Comparison of ENCODE assay signal across 8 cellular contexts in genomic region chr6:75735491-75736186, GRCh38. TPM values are rescaled to one million over a fixed set of nuclear protein-coding genes. Genes with fewer than 3 reads are reported as not detected.
DNase-seq lines count a peak whose midpoint lies in the region; ATAC-seq, FAIRE-seq and TF ChIP-seq lines count a peak whose summit lies in the region.

No MANE protein-coding gene starts in this region.

- no peak for TF ChIP-seq CTCF in bronchial epithelial cell (IDR thresholded peaks at IDR 0.05; ENCODE audit: insufficient read depth, low read length, severe bottlenecking)

- H3K36me3 ChIP-seq in bronchial epithelial cell (ENCODE audit: control insufficient read depth, insufficient read depth, low read length) = no peaks in the 10 kb centered on the region

- H3K36me3 Mint-ChIP-seq in activated CD4-positive, alpha-beta T cell treated with anti-CD3 and anti-CD28 coated beads, Interleukin-2, amount 10 ng/mL, durations not matched to agents 24 days and 14 days (ENCODE audit: low read depth) = no peaks in the 10 kb centered on the region
- no peaks in the 10 kb centered on the region for H3K36me3 Mint-ChIP-seq in activated CD4-positive, alpha-beta T cell treated with anti-CD3 and anti-CD28 coated beads for 36 hours (ENCODE audit: low read depth)

- no peaks in the 10 kb centered on the region for H3K27me3 ChIP-seq in bronchial epithelial cell (ENCODE audit: control insufficient read depth, insufficient read depth, low read length)

- intact Hi-C loops in activated CD4-positive, alpha-beta T cell treated with anti-CD3 and anti-CD28 coated beads, Interleukin-2, amount 10 ng/mL, durations not matched to agents 24 days and 14 days (cut with micrococcal nuclease) = no loop called here
- intact Hi-C loops in activated CD4-positive, alpha-beta T cell treated with anti-CD3 and anti-CD28 coated beads for 36 hours (cut with DNase I, micrococcal nuclease) = no loop called here

- no peaks in the 10 kb centered on the region for H3K9me3 Mint-ChIP-seq in activated CD4-positive, alpha-beta T cell treated with anti-CD3 and anti-CD28 coated beads, Interleukin-2, amount 10 ng/mL, durations not matched to agents 24 days and 14 days
- no peaks in the 10 kb centered on the region for H3K9me3 Mint-ChIP-seq in activated CD4-positive, alpha-beta T cell treated with anti-CD3 and anti-CD28 coated beads for 36 hours (ENCODE audit: low read depth)

- H3K4me1 Mint-ChIP-seq in activated CD4-positive, alpha-beta T cell treated with anti-CD3 and anti-CD28 coated beads, Interleukin-2, amount 10 ng/mL, durations not matched to agents 24 days and 14 days = no peaks in the 10 kb centered on the region
- no peaks in the 10 kb centered on the region for H3K4me1 Mint-ChIP-seq in activated CD4-positive, alpha-beta T cell treated with anti-CD3 and anti-CD28 coated beads for 36 hours

- H3K4me3 Mint-ChIP-seq in activated CD4-positive, alpha-beta T cell treated with anti-CD3 and anti-CD28 coated beads, Interleukin-2, amount 10 ng/mL, durations not matched to agents 24 days and 14 days = no peak overlapping the region
- H3K4me3 Mint-ChIP-seq in activated CD4-positive, alpha-beta T cell treated with anti-CD3 and anti-CD28 coated beads for 36 hours = no peak overlapping the region

- peaks cover 5% of the 10 kb centered on the region for H3K27me3 Mint-ChIP-seq in activated CD4-positive, alpha-beta T cell treated with anti-CD3 and anti-CD28 coated beads, Interleukin-2, amount 10 ng/mL, durations not matched to agents 24 days and 14 days
- H3K27me3 Mint-ChIP-seq in activated CD4-positive, alpha-beta T cell treated with anti-CD3 and anti-CD28 coated beads for 36 hours = peaks cover 6% of the 10 kb centered on the region

- no peak for TF ChIP-seq POLR2A in GM12892 (IDR thresholded peaks at IDR 0.05; ENCODE audit: low read depth, low read length)

- FAIRE-seq in bronchial epithelial cell (lab: Jason Lieb, UNC) (no peak), GM12892 (lab: Jason Lieb, UNC) (no peak)

- H3K4me3 ChIP-seq in bronchial epithelial cell (ENCODE audit: low read depth, low read length) = no peak overlapping the region

- H3K27ac Mint-ChIP-seq in activated CD4-positive, alpha-beta T cell treated with anti-CD3 and anti-CD28 coated beads, Interleukin-2, amount 10 ng/mL, durations not matched to agents 24 days and 14 days = no peak overlapping the region
- no peak overlapping the region for H3K27ac Mint-ChIP-seq in activated CD4-positive, alpha-beta T cell treated with anti-CD3 and anti-CD28 coated beads for 36 hours

- POLR2A ChIA-PET in activated CD4-positive, alpha-beta T cell treated with anti-CD3 and anti-CD28 coated beads for 36 hours (lab: Charles Lee) = no interaction called here

- ATAC-seq in activated CD4-positive, alpha-beta T cell treated with anti-CD3 and anti-CD28 coated beads for 36 hours = no peak
- peak; percentile 94 for ATAC-seq in HG03159 (IDR thresholded peaks at IDR 0.05; ENCODE audit: unreplicated experiment)

- CTCF ChIA-PET in activated CD4-positive, alpha-beta T cell treated with anti-CD3 and anti-CD28 coated beads for 36 hours (lab: Charles Lee) = no interaction called here

- peak; percentile 10 for DNase-seq in activated CD4-positive, alpha-beta T cell treated with anti-CD3 and anti-CD28 coated beads, Interleukin-2, amount 10 ng/mL, durations not matched to agents 24 days and 14 days
- no peak for DNase-seq in activated CD4-positive, alpha-beta T cell treated with anti-CD3 and anti-CD28 coated beads for 36 hours
- DNase-seq in bronchial epithelial cell (ENCODE audit: low read depth) = peak; percentile 72
- DNase-seq in GM12892 (ENCODE audit: insufficient read length) = no peak
- DNase-seq in stimulated activated CD4-positive, alpha-beta T cell treated with anti-CD3 and anti-CD28 coated beads, Interleukin-4, amount 100 ng/mL, for 4 hours = no peak
- DNase-seq in NCI-H1048 (lab: John Stamatoyannopoulos, UW) = no peak
- DNase-seq in stimulated activated CD8-positive, alpha-beta memory T cell treated with anti-CD3 and anti-CD28 coated beads, Interleukin-4, amount 100 ng/mL, for 48 hours = no peak

RNA-seq across cellular contexts. Expression of gene MYO6, which starts 13.4 kb away (rescaled TPM):
- 0.14 and 0.23 TPM in 2 replicates for total RNA-seq in activated CD4-positive, alpha-beta T cell treated with anti-CD3 and anti-CD28 coated beads, Interleukin-2, amount 10 ng/mL, durations not matched to agents 24 days and 14 days
- 1 to 10 TPM; 1.1 to 1.3 TPM for total RNA-seq in activated CD4-positive, alpha-beta T cell treated with anti-CD3 and anti-CD28 coated beads for 36 hours
- 13.7 and 19.1 TPM in 2 replicates for total RNA-seq in bronchial epithelial cell
- 5.5 TPM for polyA plus RNA-seq in GM12892 (2012; ENCODE audit: missing spikeins)

Comparison
In these comparisons a context has a peak if more than half of its experiments do, and no peak if none do; other contexts are left out.
1. DNase-seq: peak in activated CD4-positive, alpha-beta T cell treated with anti-CD3 and anti-CD28 coated beads, Interleukin-2, amount 10 ng/mL, durations not matched to agents 24 days and 14 days (single experiment) and bronchial epithelial cell (single experiment); none in activated CD4-positive, alpha-beta T cell treated with anti-CD3 and anti-CD28 coated beads for 36 hours (single experiment), GM12892 (single experiment), stimulated activated CD4-positive, alpha-beta T cell treated with anti-CD3 and anti-CD28 coated beads, Interleukin-4, amount 100 ng/mL, for 4 hours (0 of 2), NCI-H1048 (single experiment) and stimulated activated CD8-positive, alpha-beta memory T cell treated with anti-CD3 and anti-CD28 coated beads, Interleukin-4, amount 100 ng/mL, for 48 hours (single experiment).